In genomic region chr12:53200458-53201169, GRCh38 we compare ENCODE assay signal across 10 cellular contexts. TPM values are rescaled to one million over a fixed set of nuclear protein-coding genes. Genes with fewer than 3 reads are reported as not detected.
DNase-seq lines count a peak whose midpoint lies in the region; ATAC-seq and TF ChIP-seq lines count a peak whose summit lies in the region.
"Had no signal": no experiment of that assay in that cellular context is flagged by ENCODE, and none has a peak within 500 bp of the region (broad histone marks: within the 10 kb centered on the region; RNA-seq: fewer than 3 reads in every experiment).

No MANE protein-coding gene starts in this region.

- peaks cover 84% of the 10 kb centered on the region for H3K4me1 Mint-ChIP-seq in activated T-cell treated with anti-CD3 and anti-CD28 coated beads, Interleukin-2, amount 50 U/mL, for 24 hours (ENCODE audit: low read depth)

- peak; percentile 56 for ATAC-seq in HG03108 (IDR thresholded peaks at IDR 0.05; ENCODE audit: unreplicated experiment)

- no peak overlapping the region for H3K4me3 ChIP-seq in stomach
- no peak overlapping the region for H3K4me3 ChIP-seq in prostate gland
- H3K4me3 ChIP-seq in right atrium auricular region, result no peak overlapping the region

- intact Hi-C loops in stomach (cut with DNase I; ENCODE audit: low total_unique reads) (no loop called here), prostate gland (cut with DNase I) (no loop called here)

- H3K4me1 ChIP-seq in stomach, result peaks cover 0 to 17% (median 13%) of the 10 kb centered on the region in 4 donors
- H3K4me1 ChIP-seq in prostate gland (replicated peaks), result no peaks in the 10 kb centered on the region
- peaks cover 0 to 11% of the 10 kb centered on the region in 2 donors for H3K4me1 ChIP-seq in right atrium auricular region

- H3K27ac ChIP-seq in stomach (peak overlapping the region in 3 of 5 donors; percentile 15 to 49 (median 29)), prostate gland (no peak overlapping the region), right atrium auricular region (no peak overlapping the region)
- H3K27ac ChIP-seq: C4-2B had no signal

- peak; percentile 70 for DNase-seq in activated effector memory CD4-positive, alpha-beta T cell treated with anti-CD3 and anti-CD28 coated beads, Interleukin-2, amount 50 U/mL, for 16 hours
- no peak for DNase-seq in activated effector memory CD4-positive, alpha-beta T cell treated with Interleukin-2 at 50 U/mL for 16 hours
- peak; percentile 58 for DNase-seq in activated T-cell treated with anti-CD3 and anti-CD28 coated beads, Interleukin-2, amount 50 U/mL, for 24 hours
- DNase-seq in stomach (no peak), prostate gland (ENCODE audit: low spot score) (no peak), right atrium auricular region (ENCODE audit: low spot score) (no peak), ureter (ENCODE audit: low spot score) (no peak)
- DNase-seq: activated gamma-delta T cell had no signal

- WGBS in stomach, 5 donors, result 66 to 71% (median 67%) methylated on average over 10 of the region's 10 CpGs
- WGBS in prostate gland, result 72% methylated on average over 10 of the region's 10 CpGs

- H3K27me3 ChIP-seq in stomach, result no peaks in the 10 kb centered on the region
- no peaks in the 10 kb centered on the region for H3K27me3 ChIP-seq in prostate gland (replicated peaks; ENCODE audit: insufficient read depth)
- no peaks in the 10 kb centered on the region for H3K27me3 ChIP-seq in right atrium auricular region

- peak overlapping the region; percentile 87 for H3K27ac Mint-ChIP-seq in activated T-cell treated with anti-CD3 and anti-CD28 coated beads, Interleukin-2, amount 50 U/mL, for 24 hours

- no peak for TF ChIP-seq EP300 in stomach (IDR thresholded peaks at IDR 0.05)

- H3K36me3 Mint-ChIP-seq in activated T-cell treated with anti-CD3 and anti-CD28 coated beads, Interleukin-2, amount 50 U/mL, for 24 hours (ENCODE audit: low read depth), result peaks cover 68% of the 10 kb centered on the region

- H3K9me3 Mint-ChIP-seq in activated T-cell treated with anti-CD3 and anti-CD28 coated beads, Interleukin-2, amount 50 U/mL, for 24 hours, result no peaks in the 10 kb centered on the region

- no peaks in the 10 kb centered on the region for H3K27me3 Mint-ChIP-seq in activated T-cell treated with anti-CD3 and anti-CD28 coated beads, Interleukin-2, amount 50 U/mL, for 24 hours

- H3K36me3 ChIP-seq in stomach, result no peaks in the 10 kb centered on the region
- H3K36me3 ChIP-seq in prostate gland, result no peaks in the 10 kb centered on the region
- H3K36me3 ChIP-seq in right atrium auricular region, result no peaks in the 10 kb centered on the region

- TF ChIP-seq CTCF in stomach (IDR thresholded peaks at IDR 0.05) (no peak), prostate gland (IDR thresholded peaks at IDR 0.05) (no peak), right atrium auricular region (IDR thresholded peaks at IDR 0.05) (no peak)

- no peak for TF ChIP-seq POLR2A in stomach (IDR thresholded peaks at IDR 0.05)
- TF ChIP-seq POLR2A in prostate gland (IDR thresholded peaks at IDR 0.05), result no peak

- H3K4me3 Mint-ChIP-seq in activated T-cell treated with anti-CD3 and anti-CD28 coated beads, Interleukin-2, amount 50 U/mL, for 24 hours, result peak overlapping the region; percentile 53

- H3K9me3 ChIP-seq in stomach (no peaks in the 10 kb centered on the region), prostate gland (no peaks in the 10 kb centered on the region), right atrium auricular region (no peaks in the 10 kb centered on the region)

RNA-seq across cellular contexts. Expression of gene ITGB7, which starts 6.4 kb away (rescaled TPM):
- total RNA-seq in stomach, result 10 to 100 TPM in 1 of 5 donors, 1 to 10 TPM in 2, not detected in 2; 4.6 to 29.5 (median 5.7) TPM
- polyA plus RNA-seq in stomach, result 1 to 10 TPM in 2 of 3 donors, under 1 TPM in 1; 0.56 to 3.8 (median 1.7) TPM
- 1 to 10 TPM; 1.2 to 1.7 TPM for total RNA-seq in prostate gland
- under 1 TPM in 1 of 2 donors, not detected in 1; 0.47 TPM for total RNA-seq in right atrium auricular region
- total RNA-seq in ureter, result 15.8 TPM

RNA-seq across cellular contexts. Expression of gene CSAD, which starts 19.9 kb away (rescaled TPM):
- total RNA-seq in stomach (100 to 1,000 TPM in 2 of 5 donors, 10 to 100 TPM in 3; 30.3 to 334 (median 38.9) TPM), prostate gland (10 to 100 TPM; 30.8 to 92.5 TPM), right atrium auricular region (1 to 10 TPM; 3.4 to 4.9 TPM), ureter (65.7 TPM)
- 10 to 100 TPM in 1 of 3 donors, 1 to 10 TPM in 2; 4.6 to 52.6 (median 5.7) TPM for polyA plus RNA-seq in stomach

RNA-seq across cellular contexts. Expression of gene ZNF740, which starts 20.1 kb away (rescaled TPM):
- total RNA-seq in stomach (10 to 100 TPM in 3 of 5 donors, 1 to 10 TPM in 2; 4.1 to 37.5 (median 10.3) TPM), prostate gland (10 to 100 TPM; 17.0 to 19.1 TPM), right atrium auricular region (1 to 10 TPM; 5.9 to 7.4 TPM), ureter (56.8 TPM)
- polyA plus RNA-seq in stomach, result 1 to 10 TPM; 4.0 to 4.9 (median 4.1) TPM

RNA-seq across cellular contexts. Expression of gene RARG, which starts 31.4 kb away (rescaled TPM):
- total RNA-seq in stomach (10 to 100 TPM in 2 of 5 donors, 1 to 10 TPM in 3; 2.0 to 26.5 (median 9.5) TPM), prostate gland (10 to 100 TPM; 28.9 to 30.4 TPM), right atrium auricular region (10 to 100 TPM; 14.8 to 15.0 TPM), ureter (101 TPM)
- 10 to 100 TPM in 1 of 3 donors, 1 to 10 TPM in 2; 4.9 to 37.7 (median 9.6) TPM for polyA plus RNA-seq in stomach

Comparison
In these comparisons a context has a peak if more than half of its experiments do, and no peak if none do; other contexts are left out.
1. DNase-seq: peak in activated effector memory CD4-positive, alpha-beta T cell treated with anti-CD3 and anti-CD28 coated beads, Interleukin-2, amount 50 U/mL, for 16 hours (single experiment) and activated T-cell treated with anti-CD3 and anti-CD28 coated beads, Interleukin-2, amount 50 U/mL, for 24 hours (single experiment); none in activated effector memory CD4-positive, alpha-beta T cell treated with Interleukin-2 at 50 U/mL for 16 hours (single experiment), stomach (single experiment), prostate gland (single experiment), right atrium auricular region (single experiment) and ureter (single experiment).
2. H3K27ac ChIP-seq: peak in stomach (3 of 5); none in prostate gland (0 of 2) and right atrium auricular region (0 of 2).
3. RNA of gene CSAD, which starts 19.9 kb away (total RNA-seq): 30.8 to 92.5 TPM in prostate gland, 65.7 TPM in ureter (single experiment) and 30.3 to 334 TPM in stomach; 3.4 to 4.9 TPM in right atrium auricular region; every median in the first group is over 4 times any median in the second.